ENCODE assay signal across 7 cellular contexts in genomic region chr16:54237-54581, GRCh38. TPM values are rescaled to one million over a fixed set of nuclear protein-coding genes. Genes with fewer than 3 reads are reported as not detected.
A peak's percentile ranks its signal among the peaks of the same experiment; 100 is the strongest.
DNase-seq lines count a peak whose midpoint lies in the region; ATAC-seq, FAIRE-seq and TF ChIP-seq lines count a peak whose summit lies in the region.

No MANE protein-coding gene starts in this region.

- no peak for FAIRE-seq in RCC 7860 (lab: Jason Lieb, UNC)

- H3K27me3 ChIP-seq in HCT116 (ENCODE audit: insufficient read depth, low read length) (no peaks in the 10 kb centered on the region), iPS-15b (ENCODE audit: control insufficient read depth, insufficient read depth, low read length) (no peaks in the 10 kb centered on the region)

- H3K4me1 Mint-ChIP-seq in activated CD4-positive, alpha-beta memory T cell treated with anti-CD3 and anti-CD28 coated beads for 36 hours (ENCODE audit: low read depth) = peaks cover 27% of the 10 kb centered on the region
- peaks cover 38% of the 10 kb centered on the region for H3K4me1 Mint-ChIP-seq in stimulated activated effector memory CD8-positive, alpha-beta T cell treated with anti-CD3 and anti-CD28 coated beads, Interleukin-12 subunit alpha, Interleukin-12 subunit beta, amount 100 ng/mL, for 72 hours

- intact Hi-C loops in HCT116 (cut with micrococcal nuclease) = no loop called here
- intact Hi-C loops in activated CD4-positive, alpha-beta memory T cell treated with anti-CD3 and anti-CD28 coated beads for 36 hours (cut with micrococcal nuclease) = no loop called here

- H3K9me3 Mint-ChIP-seq in activated CD4-positive, alpha-beta memory T cell treated with anti-CD3 and anti-CD28 coated beads for 36 hours = no peaks in the 10 kb centered on the region
- H3K9me3 Mint-ChIP-seq in stimulated activated effector memory CD8-positive, alpha-beta T cell treated with anti-CD3 and anti-CD28 coated beads, Interleukin-12 subunit alpha, Interleukin-12 subunit beta, amount 100 ng/mL, for 72 hours = no peaks in the 10 kb centered on the region

- peak overlapping the region; percentile 56; the same call in 1 of the 2 replicates for H3K27ac ChIP-seq in HCT116 (ENCODE audit: low read depth, low read length)

- no peaks in the 10 kb centered on the region for H4K20me1 ChIP-seq in HCT116 (ENCODE audit: insufficient read depth)

- H3K36me3 ChIP-seq in HCT116 (ENCODE audit: control insufficient read depth in 1 of 2, insufficient read depth in 2 of 2, low read length in 2 of 2) (no peaks in the 10 kb centered on the region; a peak in 3 of 4 replicates), iPS-15b (ENCODE audit: control insufficient read depth, insufficient read depth, low read length) (peaks cover 42% of the 10 kb centered on the region)

- no peak overlapping the region for H2AFZ ChIP-seq in HCT116 (ENCODE audit: low read depth, low read length, poor library complexity, severe bottlenecking)

- H3K9me3 ChIP-seq in HCT116 (ENCODE audit: control insufficient read depth in 1 of 2, insufficient read depth in 1 of 2, low read depth in 1 of 2, low read length in 2 of 2) = no peaks in the 10 kb centered on the region
- H3K9me3 ChIP-seq in iPS-15b (ENCODE audit: control insufficient read depth, insufficient read depth, low read length) = no peaks in the 10 kb centered on the region

- H3K79me2 ChIP-seq in HCT116 (ENCODE audit: insufficient read depth, low read length) = peaks cover 37% of the 10 kb centered on the region

- H3K4me3 Mint-ChIP-seq in activated CD4-positive, alpha-beta memory T cell treated with anti-CD3 and anti-CD28 coated beads for 36 hours = peak overlapping the region; percentile 87
- H3K4me3 Mint-ChIP-seq in stimulated activated effector memory CD8-positive, alpha-beta T cell treated with anti-CD3 and anti-CD28 coated beads, Interleukin-12 subunit alpha, Interleukin-12 subunit beta, amount 100 ng/mL, for 72 hours = peak overlapping the region; percentile 99

- CTCF ChIA-PET in HCT116 (lab: Charles Lee) = no interaction called here
- CTCF ChIA-PET in activated CD4-positive, alpha-beta memory T cell treated with anti-CD3 and anti-CD28 coated beads for 36 hours (lab: Charles Lee) = interaction anchor here (1.7 to 1.8 kb wide), 2 partner anchors 12 to 42 kb away, joined by 17 read pairs; no protein-coding TSS in a partner anchor

- BruUV-seq in HCT116 (replicated peaks; lab: Mats Ljungman, UMichigan) = TSS peak; percentile 63

- peak overlapping the region; percentile 67 to 73 for H3K4me3 ChIP-seq in HCT116 (replicated peaks in 1 of 2; ENCODE audit: low read depth in 1 of 2, low read length in 2 of 2)
- peak overlapping the region; percentile 69 for H3K4me3 ChIP-seq in iPS-15b (ENCODE audit: low read depth, low read length)

- H3K36me3 Mint-ChIP-seq in activated CD4-positive, alpha-beta memory T cell treated with anti-CD3 and anti-CD28 coated beads for 36 hours = peaks cover 31% of the 10 kb centered on the region
- H3K36me3 Mint-ChIP-seq in stimulated activated effector memory CD8-positive, alpha-beta T cell treated with anti-CD3 and anti-CD28 coated beads, Interleukin-12 subunit alpha, Interleukin-12 subunit beta, amount 100 ng/mL, for 72 hours = peaks cover 67% of the 10 kb centered on the region

- no peaks in the 10 kb centered on the region for H3K9me2 ChIP-seq in HCT116 (ENCODE audit: insufficient read depth)

- no peak for TF ChIP-seq CTCF in HCT116 (IDR thresholded peaks at IDR 0.05 in 2 of 3, conservative IDR thresholded peaks at IDR 0.05 in 1 of 3; ENCODE audit: borderline replicate concordance in 1 of 3, insufficient read depth in 1 of 3, low read depth in 2 of 3, low read length in 2 of 3)

- H3K4me1 ChIP-seq in HCT116 (ENCODE audit: control insufficient read depth in 1 of 2, insufficient read depth in 2 of 2, low read length in 2 of 2) (no peaks in the 10 kb centered on the region), iPS-15b (ENCODE audit: control insufficient read depth, insufficient read depth, low read length) (no peaks in the 10 kb centered on the region)

- no peak for ATAC-seq in HCT116
- no peak for ATAC-seq in stimulated activated effector memory CD8-positive, alpha-beta T cell treated with anti-CD3 and anti-CD28 coated beads, Interleukin-12 subunit alpha, Interleukin-12 subunit beta, amount 100 ng/mL, for 72 hours

- no peak for TF ChIP-seq POLR2A in HCT116 (IDR thresholded peaks at IDR 0.05; ENCODE audit: borderline replicate concordance, extremely low read depth, insufficient read depth, insufficient read length)

- RAD21 ChIA-PET in HCT116 (lab: Charles Lee; ENCODE audit: low non-redundant PET in 1 of 2, low total read pairs in 2 of 2, uncharacterized antibody in 2 of 2, unreplicated experiment in 2 of 2) = no interaction called here

- H3K27me3 Mint-ChIP-seq in activated CD4-positive, alpha-beta memory T cell treated with anti-CD3 and anti-CD28 coated beads for 36 hours = no peaks in the 10 kb centered on the region

- POLR2A ChIA-PET in HCT116 (lab: Charles Lee) = no interaction called here
- POLR2A ChIA-PET in activated CD4-positive, alpha-beta memory T cell treated with anti-CD3 and anti-CD28 coated beads for 36 hours (lab: Charles Lee) = no interaction called here

- peak overlapping the region; percentile 28 for H3K27ac Mint-ChIP-seq in activated CD4-positive, alpha-beta memory T cell treated with anti-CD3 and anti-CD28 coated beads for 36 hours
- peak overlapping the region; percentile 90 for H3K27ac Mint-ChIP-seq in stimulated activated effector memory CD8-positive, alpha-beta T cell treated with anti-CD3 and anti-CD28 coated beads, Interleukin-12 subunit alpha, Interleukin-12 subunit beta, amount 100 ng/mL, for 72 hours

- DNase-seq in HCT116 (ENCODE audit: low read depth, low spot score) (no peak), RCC 7860 (ENCODE audit: low spot score) (no peak), NCI-H1417 (lab: John Stamatoyannopoulos, UW) (no peak), NCI-H2081 treated with DMSO at 0.1 percent for 48 hours (lab: John Stamatoyannopoulos, UW) (no peak)
- no peak for DNase-seq in activated CD4-positive, alpha-beta memory T cell treated with anti-CD3 and anti-CD28 coated beads for 36 hours
- no peak for DNase-seq in stimulated activated effector memory CD8-positive, alpha-beta T cell treated with anti-CD3 and anti-CD28 coated beads, Interleukin-12 subunit alpha, Interleukin-12 subunit beta, amount 100 ng/mL, for 72 hours (ENCODE audit: low spot score in 2 of 2)

- peak overlapping the region; percentile 75 for H3K4me2 ChIP-seq in HCT116 (ENCODE audit: low read length)

- peak overlapping the region; percentile 78 for H3K9ac ChIP-seq in HCT116 (ENCODE audit: low read length)
- peak overlapping the region; percentile 73 for H3K9ac ChIP-seq in iPS-15b (ENCODE audit: low read depth, low read length)

- TF ChIP-seq RAD21 in HCT116 (IDR thresholded peaks at IDR 0.05; ENCODE audit: low read depth) = no peak

TF ChIP-seq in HCT116, 20 proteins besides CTCF, POLR2A, EP300 and RAD21 (continues in another document):
- TF ChIP-seq ZFX (IDR thresholded peaks at IDR 0.05) (no peak), EGR1 (IDR thresholded peaks at IDR 0.05; ENCODE audit: low read depth) (no peak), CEBPB (IDR thresholded peaks at IDR 0.05; ENCODE audit: low read depth) (no peak), MAX (IDR thresholded peaks at IDR 0.05) (no peak), SP1 (IDR thresholded peaks at IDR 0.05; ENCODE audit: low read depth) (no peak), FOSL1 (IDR thresholded peaks at IDR 0.05; ENCODE audit: low read depth) (no peak), ZNF274 (IDR thresholded peaks at IDR 0.05; ENCODE audit: low read depth, low read length) (no peak), EZH2phosphoT487 (IDR thresholded peaks at IDR 0.05; ENCODE audit: borderline replicate concordance) (no peak), POLR2AphosphoS5 (IDR thresholded peaks at IDR 0.05; ENCODE audit: low read depth, low read length) (no peak)

RNA-seq across cellular contexts. Expression of gene SNRNP25, which starts 0.6 kb away (rescaled TPM):
- 24.5 TPM for total RNA-seq in HCT116 (2021; ENCODE audit: unreplicated experiment)
- 19.8 and 25.7 TPM in 2 replicates for polyA plus RNA-seq in HCT116 (2012)
- total RNA-seq in activated CD4-positive, alpha-beta memory T cell treated with anti-CD3 and anti-CD28 coated beads for 36 hours = 10 to 100 TPM; 48.5 to 51.1 TPM

RNA-seq across cellular contexts. Expression of gene POLR3K, which starts 0.8 kb away (rescaled TPM):
- 22.7 TPM for total RNA-seq in HCT116 (2021; ENCODE audit: unreplicated experiment)
- polyA plus RNA-seq in HCT116 (2012) = 15.2 and 17.1 TPM in 2 replicates
- 10 to 100 TPM; 39.9 to 45.3 TPM for total RNA-seq in activated CD4-positive, alpha-beta memory T cell treated with anti-CD3 and anti-CD28 coated beads for 36 hours

RNA-seq across cellular contexts. Expression of gene RHBDF1, which starts 18.2 kb away (rescaled TPM):
- total RNA-seq in HCT116 (2021; ENCODE audit: unreplicated experiment) = 19.8 TPM
- polyA plus RNA-seq in HCT116 (2012) = 19.2 and 21.1 TPM in 2 replicates
- under 1 TPM in 1 of 2 experiments, not detected in 1; 0.43 TPM for total RNA-seq in activated CD4-positive, alpha-beta memory T cell treated with anti-CD3 and anti-CD28 coated beads for 36 hours

RNA-seq across cellular contexts. Expression of gene MPG, which starts 23.8 kb away (rescaled TPM):
- 32.6 TPM for total RNA-seq in HCT116 (2021; ENCODE audit: unreplicated experiment)
- polyA plus RNA-seq in HCT116 (2012) = 33.4 and 36.1 TPM in 2 replicates
- 10 to 100 TPM; 53.1 to 58.7 TPM for total RNA-seq in activated CD4-positive, alpha-beta memory T cell treated with anti-CD3 and anti-CD28 coated beads for 36 hours

Comparison
In these comparisons a context has a peak if more than half of its experiments do, and no peak if none do; other contexts are left out.
1. RNA of gene RHBDF1, which starts 18.2 kb away (total RNA-seq): 19.8 TPM in HCT116 (single experiment); 0.43 TPM in activated CD4-positive, alpha-beta memory T cell treated with anti-CD3 and anti-CD28 coated beads for 36 hours; every median in the first group is over 10 times any median in the second.